ENCODE assay signal across 8 cellular contexts in genomic region chr10:87342249-87342703, GRCh38.
DNase-seq lines count a peak whose midpoint lies in the region; ATAC-seq, FAIRE-seq and TF ChIP-seq lines count a peak whose summit lies in the region.
"Not testable (repeated sequence)": the region's sequence is repeated elsewhere in the genome, so short reads cannot be mapped to it uniquely, and the experiment has no call there.

No MANE protein-coding gene starts in this region.

- ATAC-seq in GM18508 (IDR thresholded peaks at IDR 0.05; ENCODE audit: insufficient read depth, unreplicated experiment) (peak; percentile 71), HG02973 (IDR thresholded peaks at IDR 0.05; ENCODE audit: unreplicated experiment) (peak; percentile 83)

- not testable (repeated sequence) for TF ChIP-seq CTCF in astrocyte of the cerebellum (IDR thresholded peaks at IDR 0.05; ENCODE audit: low read depth, low read length, missing control alignments)

- peak; percentile 79 for DNase-seq in NCI-H187 treated with DMSO at 0.1 percent for 48 hours (lab: John Stamatoyannopoulos, UW)
- peak; percentile 60 for DNase-seq in T-helper 9 cell
- DNase-seq in astrocyte of the cerebellum (ENCODE audit: low read depth), result peak; percentile 33
- DNase-seq in hepatic stellate cell (ENCODE audit: low spot score), result peak; percentile 68
- peak; percentile 89 for DNase-seq in putamen (ENCODE audit: low spot score)
- DNase-seq in urothelium cell line (ENCODE audit: low spot score), result peak; percentile 7

- FAIRE-seq in urothelium cell line (lab: Jason Lieb, UNC), result not testable (repeated sequence)

- in situ Hi-C loops in astrocyte of the cerebellum (cut with HindIII; ENCODE audit: low sequenced_read_pairs), result not testable (repeated sequence)

- peak overlapping the region; percentile 39 for H3K4me3 ChIP-seq in astrocyte of the cerebellum (ENCODE audit: low read depth, low read length)

Comparison
In these comparisons a context has a peak if more than half of its experiments do, and no peak if none do; other contexts are left out.
1. Peak in every context shown above with its lines: DNase-seq, ATAC-seq and H3K4me3 ChIP-seq.
2. DNase-seq: peak in every context shown above with its lines; median percentile 89 in putamen; 79 in NCI-H187 treated with DMSO at 0.1 percent for 48 hours; 68 in hepatic stellate cell; 60 in T-helper 9 cell; 33 in astrocyte of the cerebellum; 7 in urothelium cell line.